8 cellular contexts compared by ENCODE assay signal in the genomic region with DNA sequence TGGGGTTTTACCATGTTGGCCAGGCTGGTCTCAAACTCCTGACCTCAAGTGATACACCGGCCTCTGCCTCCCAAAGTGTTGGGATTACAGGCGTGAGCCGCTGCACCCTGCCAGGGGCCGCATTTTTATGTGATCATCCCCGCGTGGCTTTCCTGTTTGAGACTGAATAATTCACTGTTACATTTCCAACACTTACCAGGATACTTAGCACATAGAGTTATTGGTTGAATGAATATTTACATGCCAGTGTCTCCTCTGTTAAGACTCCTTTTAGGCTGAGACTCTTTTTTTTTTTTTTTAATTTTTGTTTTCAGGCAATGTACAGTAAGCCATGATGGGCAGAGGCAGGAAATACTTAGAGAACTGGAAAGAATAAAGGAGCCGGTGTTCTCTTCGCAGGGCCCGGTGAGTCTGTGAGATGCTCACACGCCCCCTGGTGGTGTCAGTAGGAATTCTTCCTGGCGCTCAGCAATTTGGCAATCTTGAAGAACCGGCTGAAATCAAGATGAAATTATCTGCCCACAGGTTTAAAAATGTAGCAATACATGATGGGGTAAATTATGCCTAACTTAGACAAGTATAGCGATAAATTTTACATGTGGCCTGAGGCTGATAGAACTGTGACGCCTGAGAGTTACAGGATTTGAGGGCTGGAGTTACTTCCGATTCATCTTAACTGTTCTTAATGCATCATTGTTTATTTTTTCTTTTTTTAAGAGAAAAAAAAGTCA. TPM values are rescaled to one million over a fixed set of nuclear protein-coding genes. Genes with fewer than 3 reads are reported as not detected.
DNase-seq lines count a peak whose midpoint lies in the region; ATAC-seq and TF ChIP-seq lines count a peak whose summit lies in the region.

No MANE protein-coding gene starts in this region.

- no peak overlapping the region for H3K27ac ChIP-seq in RWPE2 (ENCODE audit: poor library complexity, severe bottlenecking)

- H3K4me1 Mint-ChIP-seq in activated T-helper 1 cell treated with anti-CD3 and anti-CD28 coated beads, Interleukin-12 subunit alpha, Interleukin-12 subunit beta, Interleukin-2, Interleukin-4 antibody, amounts not matched to agents 30 ng/mL and 10 ng/mL and 1 ng/mL, durations not matched to agents 14 hours and 24 hours and 36 hours (ENCODE audit: low read depth) = peaks cover 11% of the 10 kb centered on the region
- peaks cover 10% of the 10 kb centered on the region for H3K4me1 Mint-ChIP-seq in stimulated activated naive CD8-positive, alpha-beta T cell treated with anti-CD3 and anti-CD28 coated beads, Interleukin-15, Interleukin-2, amounts not matched to agents 100 ng/mL and 50 ng/mL, for 24 hours (ENCODE audit: low read depth)

- H3K4me3 ChIP-seq in RWPE2 (ENCODE audit: severe bottlenecking) (no peak overlapping the region), neuron (ENCODE audit: low read length) (peak overlapping the region; percentile 6)

- no peaks in the 10 kb centered on the region for H3K9me3 Mint-ChIP-seq in activated T-helper 1 cell treated with anti-CD3 and anti-CD28 coated beads, Interleukin-12 subunit alpha, Interleukin-12 subunit beta, Interleukin-2, Interleukin-4 antibody, amounts not matched to agents 30 ng/mL and 10 ng/mL and 1 ng/mL, durations not matched to agents 14 hours and 24 hours and 36 hours
- H3K9me3 Mint-ChIP-seq in stimulated activated naive CD8-positive, alpha-beta T cell treated with anti-CD3 and anti-CD28 coated beads, Interleukin-15, Interleukin-2, amounts not matched to agents 100 ng/mL and 50 ng/mL, for 24 hours = no peaks in the 10 kb centered on the region

- H3K9me3 ChIP-seq in RWPE2 (ENCODE audit: severe bottlenecking) (no peaks in the 10 kb centered on the region), neuron (ENCODE audit: low read length) (no peaks in the 10 kb centered on the region)

- H3K36me3 Mint-ChIP-seq in activated T-helper 1 cell treated with anti-CD3 and anti-CD28 coated beads, Interleukin-12 subunit alpha, Interleukin-12 subunit beta, Interleukin-2, Interleukin-4 antibody, amounts not matched to agents 30 ng/mL and 10 ng/mL and 1 ng/mL, durations not matched to agents 14 hours and 24 hours and 36 hours (ENCODE audit: low read depth) = no peaks in the 10 kb centered on the region
- H3K36me3 Mint-ChIP-seq in stimulated activated naive CD8-positive, alpha-beta T cell treated with anti-CD3 and anti-CD28 coated beads, Interleukin-15, Interleukin-2, amounts not matched to agents 100 ng/mL and 50 ng/mL, for 24 hours (ENCODE audit: low read depth) = no peaks in the 10 kb centered on the region

- no peak overlapping the region for H3K4me3 Mint-ChIP-seq in activated T-helper 1 cell treated with anti-CD3 and anti-CD28 coated beads, Interleukin-12 subunit alpha, Interleukin-12 subunit beta, Interleukin-2, Interleukin-4 antibody, amounts not matched to agents 30 ng/mL and 10 ng/mL and 1 ng/mL, durations not matched to agents 14 hours and 24 hours and 36 hours
- no peak overlapping the region for H3K4me3 Mint-ChIP-seq in stimulated activated naive CD8-positive, alpha-beta T cell treated with anti-CD3 and anti-CD28 coated beads, Interleukin-15, Interleukin-2, amounts not matched to agents 100 ng/mL and 50 ng/mL, for 24 hours

- no peaks in the 10 kb centered on the region for H3K4me1 ChIP-seq in RWPE2 (ENCODE audit: insufficient read depth, poor library complexity, severe bottlenecking)
- no peaks in the 10 kb centered on the region for H3K4me1 ChIP-seq in neuron (ENCODE audit: insufficient read depth, low read length)

- H3K36me3 ChIP-seq in RWPE2 (ENCODE audit: low read depth) (no peaks in the 10 kb centered on the region), neuron (ENCODE audit: insufficient read depth, low read length) (no peaks in the 10 kb centered on the region)

- H3K27me3 Mint-ChIP-seq in activated T-helper 1 cell treated with anti-CD3 and anti-CD28 coated beads, Interleukin-12 subunit alpha, Interleukin-12 subunit beta, Interleukin-2, Interleukin-4 antibody, amounts not matched to agents 30 ng/mL and 10 ng/mL and 1 ng/mL, durations not matched to agents 14 hours and 24 hours and 36 hours (ENCODE audit: insufficient read depth) = peaks cover 11% of the 10 kb centered on the region
- no peaks in the 10 kb centered on the region for H3K27me3 Mint-ChIP-seq in stimulated activated naive CD8-positive, alpha-beta T cell treated with anti-CD3 and anti-CD28 coated beads, Interleukin-15, Interleukin-2, amounts not matched to agents 100 ng/mL and 50 ng/mL, for 24 hours

- peak overlapping the region; percentile 86 for H2AFZ ChIP-seq in neuron (ENCODE audit: low read depth, low read length)

- TF ChIP-seq CTCF in LNCAP (IDR thresholded peaks at IDR 0.05) (peak; percentile 89), RWPE2 (IDR thresholded peaks at IDR 0.05; ENCODE audit: poor library complexity, severe bottlenecking) (peak; percentile 100)

- peak; percentile 49 for DNase-seq in DMS79 (lab: John Stamatoyannopoulos, UW)
- peak; percentile 90 for DNase-seq in RWPE2 (ENCODE audit: low spot score)
- DNase-seq in activated T-helper 1 cell treated with anti-CD3 and anti-CD28 coated beads, Interleukin-12 subunit alpha, Interleukin-12 subunit beta, Interleukin-2, Interleukin-4 antibody, amounts not matched to agents 30 ng/mL and 10 ng/mL and 1 ng/mL, durations not matched to agents 14 hours and 24 hours and 36 hours (ENCODE audit: low spot score) = peak; percentile 69
- DNase-seq in fibroblast of peridontal ligament (ENCODE audit: extremely low read depth) = peak; percentile 92

- intact Hi-C loops in activated T-helper 1 cell treated with anti-CD3 and anti-CD28 coated beads, Interleukin-12 subunit alpha, Interleukin-12 subunit beta, Interleukin-2, Interleukin-4 antibody, amounts not matched to agents 30 ng/mL and 10 ng/mL and 1 ng/mL, durations not matched to agents 14 hours and 24 hours and 36 hours (cut with micrococcal nuclease) = loop anchor here (1.0 to 5.0 kb wide), 5 partner anchors 8 to 594 kb away; partner anchors contain the start of gene RNF114

- H3K27me3 ChIP-seq in RWPE2 (ENCODE audit: insufficient read depth, poor library complexity, severe bottlenecking) = no peaks in the 10 kb centered on the region
- no peaks in the 10 kb centered on the region for H3K27me3 ChIP-seq in neuron (ENCODE audit: insufficient read depth, low read length)

- peak overlapping the region; percentile 36 for H3K27ac Mint-ChIP-seq in activated T-helper 1 cell treated with anti-CD3 and anti-CD28 coated beads, Interleukin-12 subunit alpha, Interleukin-12 subunit beta, Interleukin-2, Interleukin-4 antibody, amounts not matched to agents 30 ng/mL and 10 ng/mL and 1 ng/mL, durations not matched to agents 14 hours and 24 hours and 36 hours
- H3K27ac Mint-ChIP-seq in stimulated activated naive CD8-positive, alpha-beta T cell treated with anti-CD3 and anti-CD28 coated beads, Interleukin-15, Interleukin-2, amounts not matched to agents 100 ng/mL and 50 ng/mL, for 24 hours = peak overlapping the region; percentile 58

- peak; percentile 89 for ATAC-seq in RWPE2 (ENCODE audit: low read depth)
- ATAC-seq in HG02623 (IDR thresholded peaks at IDR 0.05; ENCODE audit: unreplicated experiment) = no peak

RNA-seq across cellular contexts. Expression of gene RNF114, which starts 7.6 kb away (rescaled TPM):
- total RNA-seq in activated T-helper 1 cell treated with anti-CD3 and anti-CD28 coated beads, Interleukin-12 subunit alpha, Interleukin-12 subunit beta, Interleukin-2, Interleukin-4 antibody, amounts not matched to agents 30 ng/mL and 10 ng/mL and 1 ng/mL, durations not matched to agents 14 hours and 24 hours and 36 hours = 58.7 and 60.3 TPM in 2 replicates

RNA-seq across cellular contexts. Expression of gene SPATA2, which starts 13.2 kb away (rescaled TPM):
- total RNA-seq in activated T-helper 1 cell treated with anti-CD3 and anti-CD28 coated beads, Interleukin-12 subunit alpha, Interleukin-12 subunit beta, Interleukin-2, Interleukin-4 antibody, amounts not matched to agents 30 ng/mL and 10 ng/mL and 1 ng/mL, durations not matched to agents 14 hours and 24 hours and 36 hours = 9.7 and 10.4 TPM in 2 replicates

RNA-seq across cellular contexts. Expression of gene SNAI1, which starts 54.2 kb away (rescaled TPM):
- total RNA-seq in activated T-helper 1 cell treated with anti-CD3 and anti-CD28 coated beads, Interleukin-12 subunit alpha, Interleukin-12 subunit beta, Interleukin-2, Interleukin-4 antibody, amounts not matched to agents 30 ng/mL and 10 ng/mL and 1 ng/mL, durations not matched to agents 14 hours and 24 hours and 36 hours = 3.5 and 3.9 TPM in 2 replicates
